In the genomic region with DNA sequence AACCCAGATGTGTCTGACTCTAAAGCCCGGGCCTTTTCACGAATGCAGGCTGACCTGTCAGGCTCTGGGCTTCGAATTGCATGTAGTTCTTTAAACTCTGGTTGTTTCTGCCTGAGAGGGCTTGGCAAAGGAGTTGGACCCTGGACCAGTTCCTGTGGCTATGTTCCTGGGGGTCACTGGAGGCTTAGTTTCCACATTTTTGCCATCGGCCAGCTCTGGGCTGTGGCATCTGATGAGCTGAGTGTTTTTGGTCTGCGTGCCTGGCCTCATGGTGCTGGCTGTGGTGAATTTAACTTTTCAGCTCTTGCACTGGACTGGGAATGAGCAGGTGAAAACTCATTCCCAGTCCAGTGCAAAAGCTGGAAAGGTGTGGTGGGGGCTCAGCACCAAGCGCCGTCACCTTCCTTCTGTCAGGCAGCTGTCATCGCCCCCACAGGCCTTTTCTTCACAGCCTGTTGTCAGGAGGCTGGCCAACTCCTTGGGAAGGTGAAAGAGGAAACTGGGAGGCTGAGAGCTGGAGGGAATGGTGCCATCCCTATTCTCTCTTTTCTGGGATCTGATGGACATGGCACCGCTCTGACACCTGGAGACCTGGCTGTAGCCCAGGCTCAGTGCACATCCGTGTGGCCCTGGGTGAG, we compare ENCODE assay signal across 24 cellular contexts.
"Had no signal": no experiment of that assay in that cellular context is flagged by ENCODE, and none has a peak within 500 bp of the region (broad histone marks: within the 10 kb centered on the region; RNA-seq: fewer than 3 reads in every experiment).

No MANE protein-coding gene starts in this region.

- H2AFZ ChIP-seq: parathyroid adenoma had no signal

- DNase-seq: dermis blood vessel endothelial cell; effector memory CD4-positive, alpha-beta T cell; foreskin keratinocyte; glutamatergic neuron; hippocampal formation; kidney glomerular epithelial cell; mesenchymal stem cell; mucosa of descending colon; naive B cell; spleen; stimulated activated CD4-positive, alpha-beta T cell treated with anti-CD3 and anti-CD28 coated beads, Interleukin-4, amount 100 ng/mL, for 4 hours; stimulated activated naive B cell treated with anti-CD40 and anti-IgM and Interleukin-4, amounts not matched to agents 10 μg/mL and 1 μg/mL and 100 μg/mL, for 72 hours; transverse colon; upper lobe of right lung had no signal

- H3K36me3 ChIP-seq: esophagus muscularis mucosa, heart right ventricle, spleen, suprapubic skin, transverse colon, upper lobe of right lung, vagina had no signal

- FAIRE-seq: endothelial cell of umbilical vein, islet of Langerhans had no signal

- H3K9ac ChIP-seq: parathyroid adenoma had no signal

- H3K27ac ChIP-seq: coronary artery, esophagus muscularis mucosa, foreskin keratinocyte, heart right ventricle, parathyroid adenoma, skin epidermis, spleen, suprapubic skin, transverse colon, upper lobe of right lung, vagina had no signal

- H3K79me2 ChIP-seq: parathyroid adenoma had no signal

- H3K4me1 ChIP-seq: foreskin keratinocyte, parathyroid adenoma, spleen, suprapubic skin, transverse colon, upper lobe of right lung, vagina had no signal

- H3K4me3 ChIP-seq: coronary artery, esophagus muscularis mucosa, heart right ventricle, mucosa of descending colon, skin epidermis, spleen, suprapubic skin, transverse colon, upper lobe of right lung, vagina had no signal

- ATAC-seq: foreskin keratinocyte; mucosa of descending colon; natural killer cell treated with Interleukin-12 subunit alpha and Interleukin-12 subunit beta and Interleukin-15 and Interleukin-18, amount 100 ng/mL, for 72 hours; stimulated activated naive B cell treated with anti-CD40 and anti-IgM and Interleukin-4, amounts not matched to agents 10 μg/mL and 1 μg/mL and 100 μg/mL, for 72 hours; upper lobe of right lung had no signal

- H3K27me3 ChIP-seq: esophagus muscularis mucosa, foreskin keratinocyte, heart right ventricle, spleen, suprapubic skin, transverse colon, upper lobe of right lung, vagina had no signal

- H3K9me3 ChIP-seq: esophagus muscularis mucosa, heart right ventricle, mucosa of descending colon, spleen, suprapubic skin, transverse colon, upper lobe of right lung, vagina had no signal
